ENCODE assay signal across 2 cellular contexts in the genomic region with DNA sequence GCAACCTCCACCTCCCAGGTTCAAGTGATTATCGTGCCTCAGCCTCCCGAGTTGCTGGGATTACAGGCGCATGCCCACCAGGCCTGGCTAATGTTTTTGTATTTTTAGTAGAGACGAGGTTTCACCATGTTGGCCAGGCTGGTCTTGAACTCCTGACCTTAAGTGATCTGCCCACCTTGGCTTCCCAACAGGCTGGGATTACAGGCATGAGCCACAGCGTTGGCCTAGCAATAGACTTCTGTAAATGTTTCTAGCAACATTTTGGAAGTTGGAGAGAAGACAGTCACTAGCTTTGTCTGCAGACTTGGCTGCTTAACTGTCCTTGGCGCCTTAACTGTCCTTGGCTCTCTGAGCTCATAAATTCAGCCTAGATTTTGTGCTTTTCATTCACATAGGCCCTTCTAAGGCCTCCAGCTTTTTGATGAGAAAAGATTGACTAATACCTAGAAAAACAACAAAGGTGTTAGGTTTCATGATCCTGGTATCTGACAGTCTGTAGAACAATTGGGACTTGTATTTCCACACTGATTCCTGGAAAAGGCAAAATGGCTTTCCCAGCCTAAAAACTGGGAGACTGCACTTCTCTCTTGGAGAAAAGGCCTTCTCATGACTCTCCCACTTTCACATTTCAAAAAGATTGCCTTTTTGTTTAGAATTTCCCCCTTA.
TF ChIP-seq lines count a peak whose summit lies in the region.

No MANE protein-coding gene starts in this region.

TF ChIP-seq in IMR-90, 13 proteins besides CTCF, POLR2A, EP300 and RAD21:
- TF ChIP-seq, protein P1, sequence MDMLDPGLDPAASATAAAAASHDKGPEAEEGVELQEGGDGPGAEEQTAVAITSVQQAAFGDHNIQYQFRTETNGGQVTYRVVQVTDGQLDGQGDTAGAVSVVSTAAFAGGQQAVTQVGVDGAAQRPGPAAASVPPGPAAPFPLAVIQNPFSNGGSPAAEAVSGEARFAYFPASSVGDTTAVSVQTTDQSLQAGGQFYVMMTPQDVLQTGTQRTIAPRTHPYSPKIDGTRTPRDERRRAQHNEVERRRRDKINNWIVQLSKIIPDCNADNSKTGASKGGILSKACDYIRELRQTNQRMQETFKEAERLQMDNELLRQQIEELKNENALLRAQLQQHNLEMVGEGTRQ (IDR thresholded peaks at IDR 0.05; ENCODE audit: low read depth, low read length): no peak
- TF ChIP-seq RCOR1 (IDR thresholded peaks at IDR 0.05; ENCODE audit: insufficient replicate concordance, low read length) (no peak), BHLHE40 (IDR thresholded peaks at IDR 0.05; ENCODE audit: low read depth, low read length) (no peak), NFE2L2 (IDR thresholded peaks at IDR 0.05; ENCODE audit: low read depth, low read length) (no peak)

TF ChIP-seq in GM12878, 131 proteins besides CTCF, POLR2A, EP300 and RAD21:
- no peak for TF ChIP-seq SUZ12 (IDR thresholded peaks at IDR 0.05; ENCODE audit: unreplicated experiment)
- TF ChIP-seq JUNB (IDR thresholded peaks at IDR 0.05): peak; percentile 21; the same call in 1 of the 2 replicates
TF ChIP-seq in GM12878: peak in this region for 1.
